Comparison of ENCODE assay signal across 1 cellular context in the genomic region with DNA sequence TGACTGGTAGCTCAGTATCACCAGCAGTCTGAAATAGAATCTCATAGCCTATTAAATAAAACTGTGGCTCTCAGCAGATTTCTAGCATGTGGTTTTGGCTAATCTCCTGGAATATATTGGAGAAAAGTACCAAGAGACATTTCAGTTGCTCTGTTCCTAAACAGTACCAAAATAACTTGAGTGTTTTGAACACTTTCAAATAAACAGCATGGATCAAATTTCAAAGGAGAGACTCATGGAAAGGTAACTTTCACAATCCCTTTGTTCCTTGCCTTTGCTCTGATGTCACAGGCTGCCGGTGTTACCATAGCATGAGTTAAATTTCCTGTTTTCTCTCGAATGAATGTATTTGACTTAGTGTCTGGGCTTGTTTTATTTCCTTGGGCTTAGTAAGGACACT.
TF ChIP-seq lines count a peak whose summit lies in the region.

No MANE protein-coding gene starts in this region.

TF ChIP-seq in GM23338, 12 proteins besides CTCF, POLR2A, EP300 and RAD21:
- TF ChIP-seq, protein P1, sequence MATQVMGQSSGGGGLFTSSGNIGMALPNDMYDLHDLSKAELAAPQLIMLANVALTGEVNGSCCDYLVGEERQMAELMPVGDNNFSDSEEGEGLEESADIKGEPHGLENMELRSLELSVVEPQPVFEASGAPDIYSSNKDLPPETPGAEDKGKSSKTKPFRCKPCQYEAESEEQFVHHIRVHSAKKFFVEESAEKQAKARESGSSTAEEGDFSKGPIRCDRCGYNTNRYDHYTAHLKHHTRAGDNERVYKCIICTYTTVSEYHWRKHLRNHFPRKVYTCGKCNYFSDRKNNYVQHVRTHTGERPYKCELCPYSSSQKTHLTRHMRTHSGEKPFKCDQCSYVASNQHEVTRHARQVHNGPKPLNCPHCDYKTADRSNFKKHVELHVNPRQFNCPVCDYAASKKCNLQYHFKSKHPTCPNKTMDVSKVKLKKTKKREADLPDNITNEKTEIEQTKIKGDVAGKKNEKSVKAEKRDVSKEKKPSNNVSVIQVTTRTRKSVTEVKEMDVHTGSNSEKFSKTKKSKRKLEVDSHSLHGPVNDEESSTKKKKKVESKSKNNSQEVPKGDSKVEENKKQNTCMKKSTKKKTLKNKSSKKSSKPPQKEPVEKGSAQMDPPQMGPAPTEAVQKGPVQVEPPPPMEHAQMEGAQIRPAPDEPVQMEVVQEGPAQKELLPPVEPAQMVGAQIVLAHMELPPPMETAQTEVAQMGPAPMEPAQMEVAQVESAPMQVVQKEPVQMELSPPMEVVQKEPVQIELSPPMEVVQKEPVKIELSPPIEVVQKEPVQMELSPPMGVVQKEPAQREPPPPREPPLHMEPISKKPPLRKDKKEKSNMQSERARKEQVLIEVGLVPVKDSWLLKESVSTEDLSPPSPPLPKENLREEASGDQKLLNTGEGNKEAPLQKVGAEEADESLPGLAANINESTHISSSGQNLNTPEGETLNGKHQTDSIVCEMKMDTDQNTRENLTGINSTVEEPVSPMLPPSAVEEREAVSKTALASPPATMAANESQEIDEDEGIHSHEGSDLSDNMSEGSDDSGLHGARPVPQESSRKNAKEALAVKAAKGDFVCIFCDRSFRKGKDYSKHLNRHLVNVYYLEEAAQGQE (IDR thresholded peaks at IDR 0.05; ENCODE audit: unreplicated experiment) = no peak
- TF ChIP-seq ZNF462 (CRISPR knock-in tag; IDR thresholded peaks at IDR 0.05) = no peak
- no peak for TF ChIP-seq NANOG (IDR thresholded peaks at IDR 0.05; ENCODE audit: borderline replicate concordance)
- no peak for TF ChIP-seq POLR2AphosphoS5 (IDR thresholded peaks at IDR 0.05; ENCODE audit: low read depth)
- no peak for TF ChIP-seq CREB1 (CRISPR knock-in tag; IDR thresholded peaks at IDR 0.05; ENCODE audit: low read depth)
- TF ChIP-seq JUNB (IDR thresholded peaks at IDR 0.05; ENCODE audit: unreplicated experiment) = no peak
- no peak for TF ChIP-seq EZH2phosphoT487 (IDR thresholded peaks at IDR 0.05; ENCODE audit: unreplicated experiment)
- TF ChIP-seq ETS1 (IDR thresholded peaks at IDR 0.05) = no peak
